1 cellular context compared by ENCODE assay signal in genomic region chr5:158313027-158313738, GRCh38.
TF ChIP-seq lines count a peak whose summit lies in the region.

No MANE protein-coding gene starts in this region.

TF ChIP-seq in H1, 55 proteins besides CTCF, POLR2A, EP300 and RAD21:
- TF ChIP-seq TEAD4 (IDR thresholded peaks at IDR 0.05; ENCODE audit: low read depth, low read length) (peak; percentile 87), POLR2AphosphoS5 (IDR thresholded peaks at IDR 0.05; ENCODE audit: low read depth, low read length) (no peak), MAFK (IDR thresholded peaks at IDR 0.05; ENCODE audit: low read depth, low read length) (peak; percentile 17; the same call in 1 of the 2 replicates), TAF7 (optimal IDR thresholded peaks at IDR 0.05; ENCODE audit: borderline replicate concordance, low read depth, low read length) (no peak), TCF12 (IDR thresholded peaks at IDR 0.05; ENCODE audit: low read depth, low read length) (no peak), SRF (IDR thresholded peaks at IDR 0.05; ENCODE audit: low read depth, low read length) (no peak), TAF1 (IDR thresholded peaks at IDR 0.05; ENCODE audit: low read depth, low read length) (no peak), HDAC2 (IDR thresholded peaks at IDR 0.05; ENCODE audit: borderline replicate concordance in 1 of 2, low read depth in 2 of 2, low read length in 2 of 2) (no peak), SIN3A (conservative IDR thresholded peaks at IDR 0.05 in 1 of 2, IDR thresholded peaks at IDR 0.05 in 1 of 2; ENCODE audit: low read depth in 1 of 2, low read length in 2 of 2) (no peak), BACH1 (IDR thresholded peaks at IDR 0.05; ENCODE audit: low read length) (peak; percentile 42; the same call in 1 of the 2 replicates), HDAC6 (IDR thresholded peaks at IDR 0.05; ENCODE audit: low read depth, low read length) (no peak), JUND (IDR thresholded peaks at IDR 0.05; ENCODE audit: low read length) (no peak), RXRA (IDR thresholded peaks at IDR 0.05; ENCODE audit: insufficient read depth, low read depth, low read length) (no peak), CEBPB (IDR thresholded peaks at IDR 0.05; ENCODE audit: low read depth, low read length) (peak; percentile 55), CREB1 (IDR thresholded peaks at IDR 0.05) (no peak), KDM4A (IDR thresholded peaks at IDR 0.05; ENCODE audit: low read depth, low read length, severe bottlenecking) (no peak), MAX (IDR thresholded peaks at IDR 0.05) (peak; percentile 78), SP4 (IDR thresholded peaks at IDR 0.05; ENCODE audit: low read length) (no peak), CTBP2 (IDR thresholded peaks at IDR 0.05; ENCODE audit: borderline replicate concordance, insufficient read depth, insufficient read length, low read length) (no peak), TBP (IDR thresholded peaks at IDR 0.05; ENCODE audit: low read depth, low read length) (no peak), YY1 (IDR thresholded peaks at IDR 0.05; ENCODE audit: low read depth, low read length) (no peak), CHD1 (IDR thresholded peaks at IDR 0.05; ENCODE audit: low read depth, low read length) (no peak), JUN (IDR thresholded peaks at IDR 0.05; ENCODE audit: low read depth, low read length) (no peak), E2F6 (IDR thresholded peaks at IDR 0.05) (no peak), POU5F1 (IDR thresholded peaks at IDR 0.05; ENCODE audit: low read depth, low read length) (no peak), BRCA1 (IDR thresholded peaks at IDR 0.05; ENCODE audit: low read depth, low read length) (no peak)
